Comparison of ENCODE assay signal across 1 cellular context in genomic region chr7:100590077-100590737, GRCh38.
TF ChIP-seq lines count a peak whose summit lies in the region.

No MANE protein-coding gene starts in this region.

TF ChIP-seq in WTC11, 78 proteins besides CTCF, POLR2A, EP300 and RAD21 (continued from another document):
- TF ChIP-seq, protein P1, sequence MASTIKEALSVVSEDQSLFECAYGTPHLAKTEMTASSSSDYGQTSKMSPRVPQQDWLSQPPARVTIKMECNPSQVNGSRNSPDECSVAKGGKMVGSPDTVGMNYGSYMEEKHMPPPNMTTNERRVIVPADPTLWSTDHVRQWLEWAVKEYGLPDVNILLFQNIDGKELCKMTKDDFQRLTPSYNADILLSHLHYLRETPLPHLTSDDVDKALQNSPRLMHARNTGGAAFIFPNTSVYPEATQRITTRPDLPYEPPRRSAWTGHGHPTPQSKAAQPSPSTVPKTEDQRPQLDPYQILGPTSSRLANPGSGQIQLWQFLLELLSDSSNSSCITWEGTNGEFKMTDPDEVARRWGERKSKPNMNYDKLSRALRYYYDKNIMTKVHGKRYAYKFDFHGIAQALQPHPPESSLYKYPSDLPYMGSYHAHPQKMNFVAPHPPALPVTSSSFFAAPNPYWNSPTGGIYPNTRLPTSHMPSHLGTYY (CRISPR knock-in tag; IDR thresholded peaks at IDR 0.05) = no peak
- TF ChIP-seq, protein P2, sequence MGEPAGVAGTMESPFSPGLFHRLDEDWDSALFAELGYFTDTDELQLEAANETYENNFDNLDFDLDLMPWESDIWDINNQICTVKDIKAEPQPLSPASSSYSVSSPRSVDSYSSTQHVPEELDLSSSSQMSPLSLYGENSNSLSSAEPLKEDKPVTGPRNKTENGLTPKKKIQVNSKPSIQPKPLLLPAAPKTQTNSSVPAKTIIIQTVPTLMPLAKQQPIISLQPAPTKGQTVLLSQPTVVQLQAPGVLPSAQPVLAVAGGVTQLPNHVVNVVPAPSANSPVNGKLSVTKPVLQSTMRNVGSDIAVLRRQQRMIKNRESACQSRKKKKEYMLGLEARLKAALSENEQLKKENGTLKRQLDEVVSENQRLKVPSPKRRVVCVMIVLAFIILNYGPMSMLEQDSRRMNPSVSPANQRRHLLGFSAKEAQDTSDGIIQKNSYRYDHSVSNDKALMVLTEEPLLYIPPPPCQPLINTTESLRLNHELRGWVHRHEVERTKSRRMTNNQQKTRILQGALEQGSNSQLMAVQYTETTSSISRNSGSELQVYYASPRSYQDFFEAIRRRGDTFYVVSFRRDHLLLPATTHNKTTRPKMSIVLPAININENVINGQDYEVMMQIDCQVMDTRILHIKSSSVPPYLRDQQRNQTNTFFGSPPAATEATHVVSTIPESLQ (CRISPR knock-in tag; IDR thresholded peaks at IDR 0.05) = no peak
- TF ChIP-seq JUN (CRISPR knock-in tag; IDR thresholded peaks at IDR 0.05) (no peak), SP1 (CRISPR knock-in tag; conservative IDR thresholded peaks at IDR 0.05) (no peak), AR (CRISPR knock-in tag; IDR thresholded peaks at IDR 0.05) (no peak), CDX4 (CRISPR knock-in tag; IDR thresholded peaks at IDR 0.05; ENCODE audit: borderline replicate concordance) (no peak), PRRX2 (CRISPR knock-in tag; IDR thresholded peaks at IDR 0.05) (no peak), ZNF416 (CRISPR knock-in tag; IDR thresholded peaks at IDR 0.05) (no peak)
